In genomic region chr1:233790662-233791371, GRCh38 we compare ENCODE assay signal across 8 cellular contexts.
DNase-seq lines count a peak whose midpoint lies in the region; ATAC-seq and TF ChIP-seq lines count a peak whose summit lies in the region.

No MANE protein-coding gene starts in this region.

- no peaks in the 10 kb centered on the region for H3K4me1 ChIP-seq in vagina

- in situ Hi-C loops in Caki2 (cut with HindIII; ENCODE audit: low pct_unique_long_range_greater_than_20kb, low sequenced_read_pairs) = no loop called here

- no peaks in the 10 kb centered on the region for H3K9me3 Mint-ChIP-seq in activated CD4-positive, alpha-beta memory T cell treated with anti-CD3 and anti-CD28 coated beads, Interleukin-2, amount 10 ng/mL, durations not matched to agents 7 days and 5 days
- peaks cover 0 to 4% of the 10 kb centered on the region in 2 donors for H3K9me3 Mint-ChIP-seq in natural killer cell

- no peaks in the 10 kb centered on the region for H3K27me3 ChIP-seq in vagina

- POLR2A ChIA-PET in activated CD4-positive, alpha-beta memory T cell treated with anti-CD3 and anti-CD28 coated beads, Interleukin-2, amount 10 ng/mL, durations not matched to agents 7 days and 5 days (lab: Charles Lee) = interaction anchor here (0.7 kb wide), 1 partner anchor 349 kb away, joined by 4 read pairs; no protein-coding TSS in a partner anchor

- H3K4me3 ChIP-seq in vagina = no peak overlapping the region

- TF ChIP-seq POLR2A in vagina (IDR thresholded peaks at IDR 0.05) = no peak

- intact Hi-C loops in natural killer cell (cut with micrococcal nuclease) (no loop called here), vagina (cut with DNase I) (loop anchor here (10.0 kb wide), 1 partner anchor 336 kb away; no protein-coding TSS in a partner anchor)

- TF ChIP-seq CTCF in natural killer cell (IDR thresholded peaks at IDR 0.05) (peak; percentile 62), vagina (IDR thresholded peaks at IDR 0.05) (peak; percentile 84 to 92 (median 91))

- H3K4me1 Mint-ChIP-seq in activated CD4-positive, alpha-beta memory T cell treated with anti-CD3 and anti-CD28 coated beads, Interleukin-2, amount 10 ng/mL, durations not matched to agents 7 days and 5 days = no peaks in the 10 kb centered on the region
- H3K4me1 Mint-ChIP-seq in natural killer cell = no peaks in the 10 kb centered on the region

- no peaks in the 10 kb centered on the region for H3K9me3 ChIP-seq in vagina

- H3K4me3 Mint-ChIP-seq in activated CD4-positive, alpha-beta memory T cell treated with anti-CD3 and anti-CD28 coated beads, Interleukin-2, amount 10 ng/mL, durations not matched to agents 7 days and 5 days = no peak overlapping the region
- H3K4me3 Mint-ChIP-seq in natural killer cell = no peak overlapping the region

- H3K36me3 ChIP-seq in vagina = no peaks in the 10 kb centered on the region

- no peak overlapping the region for H3K27ac Mint-ChIP-seq in activated CD4-positive, alpha-beta memory T cell treated with anti-CD3 and anti-CD28 coated beads, Interleukin-2, amount 10 ng/mL, durations not matched to agents 7 days and 5 days
- no peak overlapping the region for H3K27ac Mint-ChIP-seq in natural killer cell

- no peaks in the 10 kb centered on the region for H3K36me3 Mint-ChIP-seq in activated CD4-positive, alpha-beta memory T cell treated with anti-CD3 and anti-CD28 coated beads, Interleukin-2, amount 10 ng/mL, durations not matched to agents 7 days and 5 days (ENCODE audit: low read depth)
- H3K36me3 Mint-ChIP-seq in natural killer cell = no peaks in the 10 kb centered on the region

- ATAC-seq in GM19328 (IDR thresholded peaks at IDR 0.05; ENCODE audit: unreplicated experiment) (peak; percentile 72), HG03442 (IDR thresholded peaks at IDR 0.05; ENCODE audit: unreplicated experiment) (peak; percentile 93), natural killer cell (peak; percentile 40 to 71 (median 64))

- DNase-seq in Caki2 (ENCODE audit: low read depth) (peak; percentile 53), NCI-H460 (ENCODE audit: extremely low read depth, low read depth) (peak; percentile 56), fibroblast of gingiva (ENCODE audit: low read depth) (peak; percentile 44), natural killer cell (no peak), vagina (ENCODE audit: extremely low spot score in 2 of 2) (no peak)
- DNase-seq in activated CD4-positive, alpha-beta memory T cell treated with anti-CD3 and anti-CD28 coated beads, Interleukin-2, amount 10 ng/mL, durations not matched to agents 7 days and 5 days = peak; percentile 28

- H3K27me3 Mint-ChIP-seq in activated CD4-positive, alpha-beta memory T cell treated with anti-CD3 and anti-CD28 coated beads, Interleukin-2, amount 10 ng/mL, durations not matched to agents 7 days and 5 days = peaks cover 12% of the 10 kb centered on the region
- no peaks in the 10 kb centered on the region for H3K27me3 Mint-ChIP-seq in natural killer cell (ENCODE audit: low read depth in 2 of 2)

- CTCF ChIA-PET in activated CD4-positive, alpha-beta memory T cell treated with anti-CD3 and anti-CD28 coated beads, Interleukin-2, amount 10 ng/mL, durations not matched to agents 7 days and 5 days (lab: Charles Lee) = interaction anchor here (0.5 to 4.7 kb wide), 8 partner anchors 9 to 486 kb away, joined by 3 to 24 read pairs (median 4); no protein-coding TSS in a partner anchor

- no peak overlapping the region for H3K27ac ChIP-seq in vagina

Comparison
In these comparisons a context has a peak if more than half of its experiments do, and no peak if none do; other contexts are left out.
1. DNase-seq: peak in Caki2 (single experiment), NCI-H460 (single experiment), activated CD4-positive, alpha-beta memory T cell treated with anti-CD3 and anti-CD28 coated beads, Interleukin-2, amount 10 ng/mL, durations not matched to agents 7 days and 5 days (single experiment) and fibroblast of gingiva (single experiment); none in natural killer cell (single experiment) and vagina (0 of 2).
2. Peak in every context shown above with its lines, with median percentiles within 50 percentile points of each other: ATAC-seq.